ENCODE assay signal across 8 cellular contexts in genomic region chr17:59331129-59331928, GRCh38. TPM values are rescaled to one million over a fixed set of nuclear protein-coding genes. Genes with fewer than 3 reads are reported as not detected.
DNase-seq lines count a peak whose midpoint lies in the region; ATAC-seq and TF ChIP-seq lines count a peak whose summit lies in the region.

TSS of gene YPEL2 (plus strand) at chr17:59331655. CDS start at chr17:59353410, 21,755 bp downstream.

- peak within 1 kb of the TSS; percentile 85 for H3K18ac ChIP-seq in trophoblast cell (ENCODE audit: low read length)

- H3K27me3 Mint-ChIP-seq in T-cell = no peaks in the 10 kb centered on the region

- H3K9me3 ChIP-seq in adrenal gland (replicated peaks in 1 of 3) = no peaks in the 10 kb centered on the region
- H3K9me3 ChIP-seq in heart left ventricle = no peaks in the 10 kb centered on the region
- H3K9me3 ChIP-seq in trophoblast cell (ENCODE audit: insufficient read depth, low read depth, low read length) = no peaks in the 10 kb centered on the region
- no peaks in the 10 kb centered on the region for H3K9me3 ChIP-seq in tibial artery

- ATAC-seq in HG02840 (IDR thresholded peaks at IDR 0.05; ENCODE audit: low FRiP score, unreplicated experiment) (peak; percentile 90), T-cell (replicated peaks in 1 of 4) (peak; percentile 87 to 94 (median 90)), heart left ventricle (peak; percentile 93 to 96 (median 94))

- H3K36me3 ChIP-seq in adrenal gland (replicated peaks in 1 of 2) = no peaks in the 10 kb centered on the region
- no peaks in the 10 kb centered on the region for H3K36me3 ChIP-seq in heart left ventricle
- peaks cover 0 to 2% of the 10 kb centered on the region in 2 experiments for H3K36me3 ChIP-seq in trophoblast cell (ENCODE audit: control insufficient read depth in 1 of 2, insufficient read depth in 2 of 2, low read length in 2 of 2)
- no peaks in the 10 kb centered on the region for H3K36me3 ChIP-seq in tibial artery

- H2AK5ac ChIP-seq in trophoblast cell (ENCODE audit: low read length) = no peak within 1 kb of the TSS

- POLR2A ChIA-PET in T-cell (lab: Charles Lee) = no interaction called here

- H3K27me3 ChIP-seq in adrenal gland (no peaks in the 10 kb centered on the region), heart left ventricle (no peaks in the 10 kb centered on the region), trophoblast cell (ENCODE audit: insufficient read depth, low read length) (no peaks in the 10 kb centered on the region), tibial artery (no peaks in the 10 kb centered on the region)

- H3K4ac ChIP-seq in trophoblast cell (ENCODE audit: low read depth, low read length) = peak within 1 kb of the TSS; percentile 61

- TF ChIP-seq POLR2A in adrenal gland (IDR thresholded peaks at IDR 0.05) (peak; percentile 50 to 88), heart left ventricle (IDR thresholded peaks at IDR 0.05) (peak; percentile 88 to 97)

- H3K4me1 ChIP-seq in adrenal gland (replicated peaks in 1 of 2) (peaks cover 31 to 41% of the 10 kb centered on the region in 2 donors), heart left ventricle (peaks cover 3 to 79% (median 70%) of the 10 kb centered on the region in 12 donors), trophoblast cell (ENCODE audit: control insufficient read depth in 1 of 2, insufficient read depth in 2 of 2, low read length in 2 of 2) (peaks cover 11 to 27% of the 10 kb centered on the region in 2 experiments), tibial artery (peaks cover 0 to 74% (median 54%) of the 10 kb centered on the region in 4 donors)

- peak within 1 kb of the TSS; percentile 4 for H2BK120ac ChIP-seq in trophoblast cell (ENCODE audit: insufficient read depth, low read length, poor library complexity)

- H3K27ac ChIP-seq in adrenal gland (peak within 1 kb of the TSS; percentile 15 to 95 (median 94)), heart left ventricle (peak within 1 kb of the TSS; percentile 89 to 100 (median 97)), trophoblast cell (ENCODE audit: low read depth, low read length) (peak within 1 kb of the TSS; percentile 61), tibial artery (peak within 1 kb of the TSS; percentile 99)

- peak within 1 kb of the TSS; percentile 83 for H3K4me2 ChIP-seq in trophoblast cell (ENCODE audit: low read length)

- peak within 1 kb of the TSS; percentile 57 for H2BK5ac ChIP-seq in trophoblast cell (ENCODE audit: low read depth, low read length, poor library complexity)

- H4K12ac ChIP-seq in trophoblast cell (ENCODE audit: low read depth, low read length) = no peak within 1 kb of the TSS

- peaks cover 18% of the 10 kb centered on the region for H3K79me1 ChIP-seq in trophoblast cell (ENCODE audit: low read length)

- no peaks in the 10 kb centered on the region for H3K9me3 Mint-ChIP-seq in T-cell

- CTCF ChIA-PET in T-cell (lab: Charles Lee) = no interaction called here

- WGBS in adrenal gland, 4 donors = 0 to 2% (median 1%) methylated on average over 28 to 71 of the region's 71 CpGs; no CpG with 5 or more reads in 1 of the 4 donors
- 0 to 2% (median 0%) methylated on average over 23 to 71 of the region's 71 CpGs for WGBS in heart left ventricle, 4 donors
- WGBS in trophoblast cell (ENCODE audit: extremely low coverage, insufficient coverage, insufficient read length) = no CpG with 5 or more reads among the region's 71 CpGs

- no peak within 1 kb of the TSS for H3K23ac ChIP-seq in trophoblast cell (ENCODE audit: low read length)

- H3K4me3 ChIP-seq in GM12865 (ENCODE audit: low read depth, low read length) (peak within 1 kb of the TSS; percentile 74), adrenal gland (peak within 1 kb of the TSS; percentile 45 to 95 (median 88)), heart left ventricle (peak within 1 kb of the TSS; percentile 75 to 99 (median 96)), trophoblast cell (ENCODE audit: low read depth, low read length) (peak within 1 kb of the TSS; percentile 93), tibial artery (peak within 1 kb of the TSS; percentile 89 to 99)

- peak within 1 kb of the TSS; percentile 83 for H3K9ac ChIP-seq in trophoblast cell (ENCODE audit: low read length)

- H3K36me3 Mint-ChIP-seq in T-cell = no peaks in the 10 kb centered on the region

- H3K79me2 ChIP-seq in trophoblast cell (ENCODE audit: control insufficient read depth, insufficient read depth, low read length, poor library complexity) = peaks cover 22% of the 10 kb centered on the region

- peak within 1 kb of the TSS; percentile 65 for H3K14ac ChIP-seq in trophoblast cell (ENCODE audit: low read length)

- DNase-seq in GM12865 (ENCODE audit: low read depth) (peak; percentile 94), NCI-H146 treated with DMSO at 0.1 percent for 48 hours (lab: John Stamatoyannopoulos, UW; ENCODE audit: unreplicated experiment) (peak; percentile 70), T-cell (peak; percentile 73 to 96 (median 89)), adrenal gland (peak; percentile 96 to 98 (median 97)), heart left ventricle (peak; percentile 98 to 99 (median 98)), trophoblast cell (peak; percentile 92 to 93), tibial artery (peak; percentile 97 to 98)

- H3K4me1 Mint-ChIP-seq in T-cell = peaks cover 80 to 83% (median 81%) of the 10 kb centered on the region in 3 donors

- peak within 1 kb of the TSS; percentile 93 to 94 for H3K27ac Mint-ChIP-seq in T-cell

- no peak for TF ChIP-seq CTCF in GM12865 (IDR thresholded peaks at IDR 0.05; ENCODE audit: insufficient read depth, low read depth, low read length, missing control alignments)
- peak in 1 of 6 experiments; percentile 6 for TF ChIP-seq CTCF in adrenal gland (IDR thresholded peaks at IDR 0.05)
- no peak for TF ChIP-seq CTCF in heart left ventricle (IDR thresholded peaks at IDR 0.05)
- TF ChIP-seq CTCF in tibial artery (IDR thresholded peaks at IDR 0.05) = no peak

- intact Hi-C loops in adrenal gland (cut with DNase I) = loop anchor here (5.0 to 10.0 kb wide), 2 partner anchors 36 to 63 kb away; no protein-coding TSS in a partner anchor
- intact Hi-C loops in heart left ventricle (cut with DNase I) = loop anchor here in 8 of 10 donors (1.0 to 10.0 kb wide), 6 partner anchors 36 to 96 kb away; no protein-coding TSS in a partner anchor
- intact Hi-C loops in tibial artery (cut with DNase I; ENCODE audit: low total_unique reads) = no loop called here

- H4K91ac ChIP-seq in trophoblast cell (ENCODE audit: low read depth, low read length) = peak within 1 kb of the TSS; percentile 89

- peak within 1 kb of the TSS; percentile 67 for H2BK12ac ChIP-seq in trophoblast cell (ENCODE audit: low read length)

- peak within 1 kb of the TSS; percentile 77 for H2AFZ ChIP-seq in trophoblast cell (ENCODE audit: insufficient read depth, low read length, poor library complexity)

- H4K8ac ChIP-seq in trophoblast cell (ENCODE audit: low read depth, low read length) = peak within 1 kb of the TSS; percentile 73

- peak within 1 kb of the TSS; percentile 91 to 93 (median 91) for H3K4me3 Mint-ChIP-seq in T-cell

RNA-seq across cellular contexts. Expression of gene YPEL2, which starts in this region (rescaled TPM):
- 10 to 100 TPM; 29.7 to 58.5 (median 52.0) TPM for total RNA-seq in T-cell
- total RNA-seq in adrenal gland = 10 to 100 TPM in 7 of 8 donors, 1 to 10 TPM in 1; 5.8 to 33.5 (median 28.4) TPM
- polyA plus RNA-seq in adrenal gland = 1 to 10 TPM; 6.0 to 7.9 (median 6.1) TPM
- total RNA-seq in heart left ventricle = 10 to 100 TPM; 14.9 to 65.5 (median 40.8) TPM
- 10 to 100 TPM; 11.6 to 15.4 TPM for polyA plus RNA-seq in heart left ventricle
- 17.0 and 17.3 TPM in 2 replicates for polyA plus RNA-seq in trophoblast cell (2013)

Comparison
In these comparisons a context has a peak if more than half of its experiments do, and no peak if none do; other contexts are left out.
1. Peak in every context shown above with its lines: DNase-seq, ATAC-seq, H3K4me3 ChIP-seq and H3K27ac ChIP-seq.